In the genomic region with DNA sequence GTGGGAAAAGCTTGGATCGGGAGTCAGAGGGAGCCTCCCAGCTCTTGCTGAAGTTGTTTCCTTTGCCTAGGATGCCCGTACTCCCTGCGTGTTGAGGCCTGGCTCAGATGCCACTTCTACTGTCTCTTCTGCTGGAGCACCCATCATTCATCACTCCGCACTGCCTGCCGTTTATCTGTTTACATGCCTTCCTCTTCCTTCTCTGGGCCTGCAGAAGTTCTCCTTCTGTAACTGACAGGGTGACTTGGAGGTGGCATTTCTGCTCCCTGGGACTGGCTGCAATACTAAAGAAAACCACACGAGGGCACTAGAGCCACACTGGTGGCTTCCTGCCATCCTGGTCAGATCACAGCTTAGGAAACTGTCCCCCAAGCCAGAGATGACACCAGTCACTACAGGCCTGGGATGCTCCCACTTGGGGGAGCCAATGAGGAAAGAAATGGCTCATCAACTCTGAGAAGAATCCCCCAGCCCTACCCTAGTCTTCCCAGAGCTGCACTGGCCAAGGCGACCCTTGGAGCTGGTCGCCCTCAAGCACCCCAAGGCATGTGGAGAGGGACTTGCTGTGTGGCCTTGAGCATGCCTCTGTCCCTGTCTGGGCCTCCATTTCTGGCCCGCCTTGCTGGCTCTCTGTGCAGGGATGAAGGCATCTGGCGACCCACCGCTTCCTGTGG, we compare ENCODE assay signal across 1 cellular context.
TF ChIP-seq lines count a peak whose summit lies in the region.

No MANE protein-coding gene starts in this region.

TF ChIP-seq in K562, 482 proteins besides CTCF, POLR2A, EP300 and RAD21 (continued from another document and continues in another):
- TF ChIP-seq, protein P1, sequence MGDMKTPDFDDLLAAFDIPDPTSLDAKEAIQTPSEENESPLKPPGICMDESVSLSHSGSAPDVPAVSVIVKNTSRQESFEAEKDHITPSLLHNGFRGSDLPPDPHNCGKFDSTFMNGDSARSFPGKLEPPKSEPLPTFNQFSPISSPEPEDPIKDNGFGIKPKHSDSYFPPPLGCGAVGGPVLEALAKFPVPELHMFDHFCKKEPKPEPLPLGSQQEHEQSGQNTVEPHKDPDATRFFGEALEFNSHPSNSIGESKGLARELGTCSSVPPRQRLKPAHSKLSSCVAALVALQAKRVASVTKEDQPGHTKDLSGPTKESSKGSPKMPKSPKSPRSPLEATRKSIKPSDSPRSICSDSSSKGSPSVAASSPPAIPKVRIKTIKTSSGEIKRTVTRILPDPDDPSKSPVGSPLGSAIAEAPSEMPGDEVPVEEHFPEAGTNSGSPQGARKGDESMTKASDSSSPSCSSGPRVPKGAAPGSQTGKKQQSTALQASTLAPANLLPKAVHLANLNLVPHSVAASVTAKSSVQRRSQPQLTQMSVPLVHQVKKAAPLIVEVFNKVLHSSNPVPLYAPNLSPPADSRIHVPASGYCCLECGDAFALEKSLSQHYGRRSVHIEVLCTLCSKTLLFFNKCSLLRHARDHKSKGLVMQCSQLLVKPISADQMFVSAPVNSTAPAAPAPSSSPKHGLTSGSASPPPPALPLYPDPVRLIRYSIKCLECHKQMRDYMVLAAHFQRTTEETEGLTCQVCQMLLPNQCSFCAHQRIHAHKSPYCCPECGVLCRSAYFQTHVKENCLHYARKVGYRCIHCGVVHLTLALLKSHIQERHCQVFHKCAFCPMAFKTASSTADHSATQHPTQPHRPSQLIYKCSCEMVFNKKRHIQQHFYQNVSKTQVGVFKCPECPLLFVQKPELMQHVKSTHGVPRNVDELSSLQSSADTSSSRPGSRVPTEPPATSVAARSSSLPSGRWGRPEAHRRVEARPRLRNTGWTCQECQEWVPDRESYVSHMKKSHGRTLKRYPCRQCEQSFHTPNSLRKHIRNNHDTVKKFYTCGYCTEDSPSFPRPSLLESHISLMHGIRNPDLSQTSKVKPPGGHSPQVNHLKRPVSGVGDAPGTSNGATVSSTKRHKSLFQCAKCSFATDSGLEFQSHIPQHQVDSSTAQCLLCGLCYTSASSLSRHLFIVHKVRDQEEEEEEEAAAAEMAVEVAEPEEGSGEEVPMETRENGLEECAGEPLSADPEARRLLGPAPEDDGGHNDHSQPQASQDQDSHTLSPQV (IDR thresholded peaks at IDR 0.05): 0 out of 2 replicates have a peak, but pooled peaks have one; percentile 13
- 0 out of 2 replicates have a peak, but pooled peaks have one; percentile 43 for TF ChIP-seq MYNN (IDR thresholded peaks at IDR 0.05)
- TF ChIP-seq MYNN (CRISPR knock-in tag; IDR thresholded peaks at IDR 0.05): no peak
- TF ChIP-seq, protein P2, sequence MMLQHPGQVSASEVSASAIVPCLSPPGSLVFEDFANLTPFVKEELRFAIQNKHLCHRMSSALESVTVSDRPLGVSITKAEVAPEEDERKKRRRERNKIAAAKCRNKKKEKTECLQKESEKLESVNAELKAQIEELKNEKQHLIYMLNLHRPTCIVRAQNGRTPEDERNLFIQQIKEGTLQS (IDR thresholded peaks at IDR 0.05): 0 out of 2 replicates have a peak, but pooled peaks have one; percentile 15
- TF ChIP-seq, protein P2 (CRISPR knock-in tag; conservative IDR thresholded peaks at IDR 0.05): no peak
- no peak for TF ChIP-seq CREB1 (IDR thresholded peaks at IDR 0.05)
- no peak; the same call in 1 of the 2 replicates for TF ChIP-seq CREB1 (CRISPR knock-in tag; IDR thresholded peaks at IDR 0.05)
- 0 out of 4 replicates have a peak, but pooled peaks of 1 of the 2 experiments have one; percentile 37 for TF ChIP-seq HDAC1 (IDR thresholded peaks at IDR 0.05)
- TF ChIP-seq SMAD2 (IDR thresholded peaks at IDR 0.05; ENCODE audit: low read depth, low read length): no peak
- no peak for TF ChIP-seq WHSC1 (IDR thresholded peaks at IDR 0.05; ENCODE audit: low read length)
- TF ChIP-seq, protein P3, sequence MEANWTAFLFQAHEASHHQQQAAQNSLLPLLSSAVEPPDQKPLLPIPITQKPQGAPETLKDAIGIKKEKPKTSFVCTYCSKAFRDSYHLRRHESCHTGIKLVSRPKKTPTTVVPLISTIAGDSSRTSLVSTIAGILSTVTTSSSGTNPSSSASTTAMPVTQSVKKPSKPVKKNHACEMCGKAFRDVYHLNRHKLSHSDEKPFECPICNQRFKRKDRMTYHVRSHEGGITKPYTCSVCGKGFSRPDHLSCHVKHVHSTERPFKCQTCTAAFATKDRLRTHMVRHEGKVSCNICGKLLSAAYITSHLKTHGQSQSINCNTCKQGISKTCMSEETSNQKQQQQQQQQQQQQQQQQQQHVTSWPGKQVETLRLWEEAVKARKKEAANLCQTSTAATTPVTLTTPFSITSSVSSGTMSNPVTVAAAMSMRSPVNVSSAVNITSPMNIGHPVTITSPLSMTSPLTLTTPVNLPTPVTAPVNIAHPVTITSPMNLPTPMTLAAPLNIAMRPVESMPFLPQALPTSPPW (CRISPR knock-in tag; IDR thresholded peaks at IDR 0.05): peak; percentile 28; the same call in 1 of the 2 replicates
- peak; percentile 71 for TF ChIP-seq ATF7 (IDR thresholded peaks at IDR 0.05)
- no peak for TF ChIP-seq HNRNPLL (IDR thresholded peaks at IDR 0.05; ENCODE audit: low read depth, low read length, poor library complexity, severe bottlenecking)
- no peak for TF ChIP-seq KHSRP (IDR thresholded peaks at IDR 0.05)
- peak in 1 of 2 experiments; percentile 92; a peak in 2 of 4 replicates for TF ChIP-seq RCOR1 (IDR thresholded peaks at IDR 0.05; ENCODE audit: borderline replicate concordance in 1 of 2, low read depth in 2 of 2, low read length in 2 of 2)
- peak; percentile 30 for TF ChIP-seq TBP (optimal IDR thresholded peaks at IDR 0.05; ENCODE audit: low read depth, low read length)
- TF ChIP-seq KDM4B (IDR thresholded peaks at IDR 0.05; ENCODE audit: borderline replicate concordance in 2 of 2, low read depth in 1 of 2): peak in 1 of 2 experiments; percentile 55; a peak in 1 of 4 replicates
- TF ChIP-seq XRCC5 (IDR thresholded peaks at IDR 0.05; ENCODE audit: low read depth, low read length): peak; percentile 90
- peak; percentile 99 for TF ChIP-seq SMC3 (conservative IDR thresholded peaks at IDR 0.05; ENCODE audit: insufficient read depth, low read depth, low read length)
- TF ChIP-seq MEIS2 (IDR thresholded peaks at IDR 0.05; ENCODE audit: partially characterized antibody): peak; percentile 86
- peak; percentile 43 to 58; a peak in 1 of 4 replicates for TF ChIP-seq TEAD1 (CRISPR knock-in tag; IDR thresholded peaks at IDR 0.05)
- TF ChIP-seq, protein P4, sequence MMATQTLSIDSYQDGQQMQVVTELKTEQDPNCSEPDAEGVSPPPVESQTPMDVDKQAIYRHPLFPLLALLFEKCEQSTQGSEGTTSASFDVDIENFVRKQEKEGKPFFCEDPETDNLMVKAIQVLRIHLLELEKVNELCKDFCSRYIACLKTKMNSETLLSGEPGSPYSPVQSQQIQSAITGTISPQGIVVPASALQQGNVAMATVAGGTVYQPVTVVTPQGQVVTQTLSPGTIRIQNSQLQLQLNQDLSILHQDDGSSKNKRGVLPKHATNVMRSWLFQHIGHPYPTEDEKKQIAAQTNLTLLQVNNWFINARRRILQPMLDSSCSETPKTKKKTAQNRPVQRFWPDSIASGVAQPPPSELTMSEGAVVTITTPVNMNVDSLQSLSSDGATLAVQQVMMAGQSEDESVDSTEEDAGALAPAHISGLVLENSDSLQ (IDR thresholded peaks at IDR 0.05): peak; percentile 89
- TF ChIP-seq BMI1 (IDR thresholded peaks at IDR 0.05; ENCODE audit: low read length): peak; percentile 54; the same call in 1 of the 2 replicates
- no peak for TF ChIP-seq XRCC3 (IDR thresholded peaks at IDR 0.05)
- TF ChIP-seq, protein P5, sequence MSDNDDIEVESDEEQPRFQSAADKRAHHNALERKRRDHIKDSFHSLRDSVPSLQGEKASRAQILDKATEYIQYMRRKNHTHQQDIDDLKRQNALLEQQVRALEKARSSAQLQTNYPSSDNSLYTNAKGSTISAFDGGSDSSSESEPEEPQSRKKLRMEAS (CRISPR knock-in tag; IDR thresholded peaks at IDR 0.05): peak; percentile 14; the same call in 1 of the 2 replicates
- TF ChIP-seq FOXK2 (conservative IDR thresholded peaks at IDR 0.05 in 1 of 2, IDR thresholded peaks at IDR 0.05 in 1 of 2; ENCODE audit: low read depth in 2 of 2): peak; percentile 23 to 52; a peak in 1 of 4 replicates
- TF ChIP-seq NFIC (IDR thresholded peaks at IDR 0.05): peak; percentile 36; the same call in 1 of the 2 replicates
- 0 out of 2 replicates have a peak, but pooled peaks have one; percentile 32 for TF ChIP-seq SMARCA5 (IDR thresholded peaks at IDR 0.05)
- TF ChIP-seq JUN (IDR thresholded peaks at IDR 0.05; ENCODE audit: borderline replicate concordance, low read depth, low read length): peak; percentile 43; the same call in 1 of the 2 replicates
- no peak for TF ChIP-seq JUN (CRISPR knock-in tag; IDR thresholded peaks at IDR 0.05; ENCODE audit: borderline replicate concordance)
- no peak for TF ChIP-seq ZNF41 (CRISPR knock-in tag; conservative IDR thresholded peaks at IDR 0.05)
- TF ChIP-seq, protein P6, sequence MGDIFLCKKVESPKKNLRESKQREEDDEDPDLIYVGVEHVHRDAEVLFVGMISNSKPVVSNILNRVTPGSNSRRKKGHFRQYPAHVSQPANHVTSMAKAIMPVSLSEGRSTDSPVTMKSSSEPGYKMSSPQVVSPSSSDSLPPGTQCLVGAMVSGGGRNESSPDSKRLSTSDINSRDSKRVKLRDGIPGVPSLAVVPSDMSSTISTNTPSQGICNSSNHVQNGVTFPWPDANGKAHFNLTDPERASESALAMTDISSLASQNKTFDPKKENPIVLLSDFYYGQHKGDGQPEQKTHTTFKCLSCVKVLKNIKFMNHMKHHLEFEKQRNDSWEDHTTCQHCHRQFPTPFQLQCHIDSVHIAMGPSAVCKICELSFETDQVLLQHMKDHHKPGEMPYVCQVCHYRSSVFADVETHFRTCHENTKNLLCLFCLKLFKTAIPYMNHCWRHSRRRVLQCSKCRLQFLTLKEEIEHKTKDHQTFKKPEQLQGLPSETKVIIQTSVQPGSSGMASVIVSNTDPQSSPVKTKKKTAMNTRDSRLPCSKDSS (IDR thresholded peaks at IDR 0.05; ENCODE audit: low read depth, partially characterized antibody): no peak
- TF ChIP-seq RBM25 (IDR thresholded peaks at IDR 0.05; ENCODE audit: low read depth, low read length, severe bottlenecking): no peak
- TF ChIP-seq STAG1 (CRISPR knock-in tag; IDR thresholded peaks at IDR 0.05; ENCODE audit: borderline replicate concordance): peak; percentile 100
- peak; percentile 64; the same call in 1 of the 2 replicates for TF ChIP-seq SOX6 (IDR thresholded peaks at IDR 0.05)
- no peak for TF ChIP-seq GTF2E2 (tag; IDR thresholded peaks at IDR 0.05)
- no peak for TF ChIP-seq HNRNPL (IDR thresholded peaks at IDR 0.05; ENCODE audit: low read depth, low read length)
- TF ChIP-seq ZKSCAN1 (IDR thresholded peaks at IDR 0.05; ENCODE audit: low read depth, low read length): 0 out of 2 replicates have a peak, but pooled peaks have one; percentile 46
- TF ChIP-seq, protein P7, sequence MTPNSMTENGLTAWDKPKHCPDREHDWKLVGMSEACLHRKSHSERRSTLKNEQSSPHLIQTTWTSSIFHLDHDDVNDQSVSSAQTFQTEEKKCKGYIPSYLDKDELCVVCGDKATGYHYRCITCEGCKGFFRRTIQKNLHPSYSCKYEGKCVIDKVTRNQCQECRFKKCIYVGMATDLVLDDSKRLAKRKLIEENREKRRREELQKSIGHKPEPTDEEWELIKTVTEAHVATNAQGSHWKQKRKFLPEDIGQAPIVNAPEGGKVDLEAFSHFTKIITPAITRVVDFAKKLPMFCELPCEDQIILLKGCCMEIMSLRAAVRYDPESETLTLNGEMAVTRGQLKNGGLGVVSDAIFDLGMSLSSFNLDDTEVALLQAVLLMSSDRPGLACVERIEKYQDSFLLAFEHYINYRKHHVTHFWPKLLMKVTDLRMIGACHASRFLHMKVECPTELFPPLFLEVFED (CRISPR knock-in tag; conservative IDR thresholded peaks at IDR 0.05): peak; percentile 33; the same call in 1 of the 2 replicates
- TF ChIP-seq MAZ (CRISPR knock-in tag; conservative IDR thresholded peaks at IDR 0.05 in 1 of 2, IDR thresholded peaks at IDR 0.05 in 1 of 2): peak; percentile 61 to 65
- TF ChIP-seq, protein P8, sequence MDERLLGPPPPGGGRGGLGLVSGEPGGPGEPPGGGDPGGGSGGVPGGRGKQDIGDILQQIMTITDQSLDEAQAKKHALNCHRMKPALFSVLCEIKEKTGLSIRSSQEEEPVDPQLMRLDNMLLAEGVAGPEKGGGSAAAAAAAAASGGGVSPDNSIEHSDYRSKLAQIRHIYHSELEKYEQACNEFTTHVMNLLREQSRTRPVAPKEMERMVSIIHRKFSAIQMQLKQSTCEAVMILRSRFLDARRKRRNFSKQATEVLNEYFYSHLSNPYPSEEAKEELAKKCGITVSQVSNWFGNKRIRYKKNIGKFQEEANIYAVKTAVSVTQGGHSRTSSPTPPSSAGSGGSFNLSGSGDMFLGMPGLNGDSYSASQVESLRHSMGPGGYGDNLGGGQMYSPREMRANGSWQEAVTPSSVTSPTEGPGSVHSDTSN (CRISPR knock-in tag; IDR thresholded peaks at IDR 0.05; ENCODE audit: low read depth): no peak
- TF ChIP-seq, protein P8 (tag; conservative IDR thresholded peaks at IDR 0.05; ENCODE audit: low read depth): peak; percentile 74
- TF ChIP-seq BDP1 (IDR thresholded peaks at IDR 0.05; ENCODE audit: insufficient read depth, insufficient read length): no peak
- TF ChIP-seq KLF16 (IDR thresholded peaks at IDR 0.05): peak; percentile 75
- peak; percentile 56 for TF ChIP-seq CREM (IDR thresholded peaks at IDR 0.05; ENCODE audit: low read depth)
- TF ChIP-seq ETV1 (tag; conservative IDR thresholded peaks at IDR 0.05; ENCODE audit: low read depth): no peak; the same call in 1 of the 2 replicates
- TF ChIP-seq, protein P9, sequence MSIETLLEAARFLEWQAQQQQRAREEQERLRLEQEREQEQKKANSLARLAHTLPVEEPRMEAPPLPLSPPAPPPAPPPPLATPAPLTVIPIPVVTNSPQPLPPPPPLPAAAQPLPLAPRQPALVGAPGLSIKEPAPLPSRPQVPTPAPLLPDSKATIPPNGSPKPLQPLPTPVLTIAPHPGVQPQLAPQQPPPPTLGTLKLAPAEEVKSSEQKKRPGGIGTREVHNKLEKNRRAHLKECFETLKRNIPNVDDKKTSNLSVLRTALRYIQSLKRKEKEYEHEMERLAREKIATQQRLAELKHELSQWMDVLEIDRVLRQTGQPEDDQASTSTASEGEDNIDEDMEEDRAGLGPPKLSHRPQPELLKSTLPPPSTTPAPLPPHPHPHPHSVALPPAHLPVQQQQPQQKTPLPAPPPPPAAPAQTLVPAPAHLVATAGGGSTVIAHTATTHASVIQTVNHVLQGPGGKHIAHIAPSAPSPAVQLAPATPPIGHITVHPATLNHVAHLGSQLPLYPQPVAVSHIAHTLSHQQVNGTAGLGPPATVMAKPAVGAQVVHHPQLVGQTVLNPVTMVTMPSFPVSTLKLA (conservative IDR thresholded peaks at IDR 0.05): no peak; a peak in 1 of 4 replicates
- TF ChIP-seq CCNT2 (IDR thresholded peaks at IDR 0.05; ENCODE audit: borderline replicate concordance, extremely low read depth, insufficient read length, low read depth, low read length): peak; percentile 11
- peak in 1 of 2 experiments; percentile 35; a peak in 1 of 3 replicates for TF ChIP-seq CBX3 (IDR thresholded peaks at IDR 0.05; ENCODE audit: borderline replicate concordance in 1 of 2, low read length in 2 of 2)
